In genomic region chr18:76256897-76257500, GRCh38 we compare ENCODE assay signal across 8 cellular contexts.
DNase-seq lines count a peak whose midpoint lies in the region; ATAC-seq and TF ChIP-seq lines count a peak whose summit lies in the region.

No MANE protein-coding gene starts in this region.

- intact Hi-C loops in heart left ventricle (cut with DNase I), result loop anchor here in 5 of 10 donors (5.0 to 10.0 kb wide), 5 partner anchors 132 to 1602 kb away; no protein-coding TSS in a partner anchor
- intact Hi-C loops in testis (cut with DNase I; ENCODE audit: low total_unique reads), result no loop called here

- H3K4me1 ChIP-seq in heart left ventricle, result peaks cover 0 to 7% (median 0%) of the 10 kb centered on the region in 12 donors
- peaks cover 12% of the 10 kb centered on the region for H3K4me1 ChIP-seq in testis

- in situ Hi-C loops in KBM-7 (cut with MboI; ENCODE audit: low pct_unique_long_range_greater_than_20kb, low sequenced_read_pairs), result no loop called here

- H3K9me3 ChIP-seq in heart left ventricle (no peaks in the 10 kb centered on the region), testis (no peaks in the 10 kb centered on the region)

- 35 to 39% (median 37%) methylated on average over 4 of the region's 4 CpGs for WGBS in heart left ventricle, 4 donors
- 36 to 37% methylated on average over 4 of the region's 4 CpGs for WGBS in testis, 2 donors

- peaks cover 0 to 16% (median 0%) of the 10 kb centered on the region in 9 donors for H3K27me3 ChIP-seq in heart left ventricle
- no peaks in the 10 kb centered on the region for H3K27me3 ChIP-seq in testis

- TF ChIP-seq POLR2A in heart left ventricle (IDR thresholded peaks at IDR 0.05), result no peak
- TF ChIP-seq POLR2A in testis (IDR thresholded peaks at IDR 0.05), result no peak

- H3K36me3 ChIP-seq in heart left ventricle, result no peaks in the 10 kb centered on the region
- H3K36me3 ChIP-seq in testis (ENCODE audit: low read depth, missing control alignments), result no peaks in the 10 kb centered on the region

- H3K27ac ChIP-seq in heart left ventricle, result no peak overlapping the region
- no peak overlapping the region for H3K27ac ChIP-seq in testis

- DNase-seq in AG20443 (ENCODE audit: low spot score) (peak; percentile 70), KBM-7 (peak; percentile 16), SKM-1 (lab: John Stamatoyannopoulos, UW; ENCODE audit: unreplicated experiment) (peak; percentile 16), heart left ventricle (no peak), testis (peak; percentile 83), cerebellum (ENCODE audit: low spot score) (no peak), C1 segment of cervical spinal cord (lab: John Stamatoyannopoulos, UW) (no peak)

- ATAC-seq in heart left ventricle (peak in 1 of 4 donors; percentile 63), HG02759 (IDR thresholded peaks at IDR 0.05; ENCODE audit: unreplicated experiment) (no peak)

- TF ChIP-seq CTCF in heart left ventricle (IDR thresholded peaks at IDR 0.05) (peak; percentile 32 to 77 (median 61)), testis (IDR thresholded peaks at IDR 0.05) (peak; percentile 67 to 76 (median 74))

- H3K4me3 ChIP-seq in heart left ventricle (no peak overlapping the region), testis (no peak overlapping the region)

Comparison
In these comparisons a context has a peak if more than half of its experiments do, and no peak if none do; other contexts are left out.
1. DNase-seq: peak in AG20443 (single experiment), KBM-7 (single experiment), SKM-1 (single experiment) and testis (single experiment); none in heart left ventricle (0 of 5), cerebellum (single experiment) and C1 segment of cervical spinal cord (0 of 14).